Comparison of ENCODE assay signal across 25 cellular contexts in genomic region chr4:53055716-53056413, GRCh38.
DNase-seq lines count a peak whose midpoint lies in the region; ATAC-seq and TF ChIP-seq lines count a peak whose summit lies in the region.
"Had no signal": no experiment of that assay in that cellular context is flagged by ENCODE, and none has a peak within 500 bp of the region (broad histone marks: within the 10 kb centered on the region; RNA-seq: fewer than 3 reads in every experiment).

No MANE protein-coding gene starts in this region.

- no peaks in the 10 kb centered on the region for H4K20me1 ChIP-seq in H9 (ENCODE audit: control insufficient read depth, insufficient read depth, insufficient read length)

- H3K18ac ChIP-seq in H9 (ENCODE audit: insufficient read length, low read depth, low read length), result no peak overlapping the region

- intact Hi-C loops in sciatic nerve (cut with DNase I), result no loop called here

- H3K9me3 ChIP-seq in H9 (ENCODE audit: control insufficient read depth, low read depth, low read length), result no peaks in the 10 kb centered on the region
- H3K9me3 ChIP-seq: adrenal gland, Peyer's patch, psoas muscle had no signal

- no peaks in the 10 kb centered on the region for H3K4me1 ChIP-seq in H9 (ENCODE audit: insufficient read depth, low read length)
- H3K4me1 ChIP-seq: neural progenitor cell, Peyer's patch had no signal

- no peak overlapping the region for H2BK20ac ChIP-seq in H9 (ENCODE audit: low read depth, low read length, poor library complexity, severe bottlenecking)

- no peak overlapping the region for H3K9ac ChIP-seq in H9 (ENCODE audit: extremely low read depth, insufficient read length, low read length)
- H3K9ac ChIP-seq: neural progenitor cell had no signal

- DNase-seq in H9 (no peak), SK-MEL-5 (ENCODE audit: low read depth, low spot score) (peak; percentile 63), fibroblast of gingiva (ENCODE audit: low read depth) (peak; percentile 27), sciatic nerve (ENCODE audit: low spot score) (no peak), H7 (no peak), SIG-M5 treated with dmso at 0.1 percent for 504 hours (lab: John Stamatoyannopoulos, UW; ENCODE audit: unreplicated experiment) (no peak), NCI-H2107 (lab: John Stamatoyannopoulos, UW) (no peak), COR-L47 (lab: John Stamatoyannopoulos, UW) (no peak)
- DNase-seq: activated CD8-positive, alpha-beta memory T cell treated with anti-CD3 and anti-CD28 coated beads for 24 hours; activated naive CD4-positive, alpha-beta T cell; activated T-cell treated with anti-CD3 and anti-CD28 coated beads, Interleukin-2, amount 50 U/mL, for 4 hours; head of caudate nucleus; KG1; kidney glomerular epithelial cell; NCI-H1436; NCI-H510A; Peyer's patch; psoas muscle; SIG-M5; stimulated activated CD4-positive, alpha-beta T cell treated with anti-CD3 and anti-CD28 coated beads, Interleukin-1b, Interleukin-23, amount 100 ng/mL, for 48 hours had no signal

- H4K8ac ChIP-seq in H9 (replicated peaks; ENCODE audit: insufficient read length, low read depth, low read length), result no peak overlapping the region

- no peak overlapping the region for H4K91ac ChIP-seq in H9 (ENCODE audit: insufficient read length, low read depth, low read length)

- no peaks in the 10 kb centered on the region for H3K79me1 ChIP-seq in H9 (ENCODE audit: insufficient read depth, low read depth, low read length, poor library complexity, severe bottlenecking)

- H3K79me2 ChIP-seq in H9 (ENCODE audit: insufficient read depth, low read length), result no peaks in the 10 kb centered on the region

- H3K27me3 ChIP-seq in H9 (ENCODE audit: insufficient read depth, low read length) (no peaks in the 10 kb centered on the region), H7 (ENCODE audit: control insufficient read depth, insufficient read depth, low read length) (no peaks in the 10 kb centered on the region)
- H3K27me3 ChIP-seq: adrenal gland, neural progenitor cell, Peyer's patch had no signal

- H2AFZ ChIP-seq in H9 (ENCODE audit: low read length), result no peak overlapping the region
- H2AFZ ChIP-seq: neural progenitor cell had no signal

- H3K27ac Mint-ChIP-seq in H9, result peak overlapping the region in 2 of 3 experiments; percentile 27 to 89; a peak in 2 of 7 replicates
- H3K27ac Mint-ChIP-seq: neural progenitor cell; T-helper 1 cell treated with Interleukin-12 subunit alpha and Interleukin-12 subunit beta and Interleukin-4 antibody, amounts not matched to agents 30 μg/mL and 1 μg/mL, for 36 hours had no signal

- no peak overlapping the region for H2BK15ac ChIP-seq in H9 (ENCODE audit: low read depth, low read length)

- H3K36me3 Mint-ChIP-seq in H9 (ENCODE audit: insufficient read depth in 1 of 3, low read depth in 3 of 3), result no peaks in the 10 kb centered on the region
- H3K36me3 Mint-ChIP-seq: neural progenitor cell had no signal

- no peak overlapping the region for H3K4me2 ChIP-seq in H9 (ENCODE audit: insufficient read depth, insufficient read length, low read length)
- H3K4me2 ChIP-seq: neural progenitor cell had no signal

- H3K23me2 ChIP-seq in H9 (ENCODE audit: insufficient read length, low read depth, low read length, poor library complexity, severe bottlenecking), result no peaks in the 10 kb centered on the region

- H2BK120ac ChIP-seq in H9 (ENCODE audit: low read depth, low read length, poor library complexity, severe bottlenecking), result no peak overlapping the region

- no peak overlapping the region for H3K4ac ChIP-seq in H9 (ENCODE audit: low read depth, low read length)

- ATAC-seq in sciatic nerve, result peak; percentile 30
- ATAC-seq: activated T-cell treated with anti-CD3 and anti-CD28 coated beads, Interleukin-2, amount 50 U/mL, for 4 hours had no signal

- H3K4me3 ChIP-seq in H7 (ENCODE audit: insufficient read depth, low read depth, low read length), result no peak overlapping the region
- H3K4me3 ChIP-seq: adrenal gland, neural progenitor cell, Peyer's patch, psoas muscle, skin epidermis had no signal

- H3K36me3 ChIP-seq in H7 (replicated peaks; ENCODE audit: control insufficient read depth, insufficient read depth, low read length), result no peaks in the 10 kb centered on the region
- H3K36me3 ChIP-seq: adrenal gland, neural progenitor cell, Peyer's patch had no signal

- H3K56ac ChIP-seq in H9 (ENCODE audit: insufficient read length, low read depth, low read length), result no peak overlapping the region

- H3K27me3 Mint-ChIP-seq in H9 (ENCODE audit: low read depth), result no peaks in the 10 kb centered on the region

- no peak for TF ChIP-seq CTCF in H9 (conservative IDR thresholded peaks at IDR 0.05)

- H2BK5ac ChIP-seq in H9 (ENCODE audit: insufficient read length, low read length), result no peak overlapping the region

- in situ Hi-C loops in SK-MEL-5 (cut with HindIII; ENCODE audit: low pct_unique_long_range_greater_than_20kb, low sequenced_read_pairs), result no loop called here

- no peak overlapping the region for H3K27ac ChIP-seq in H9 (ENCODE audit: insufficient read length, low read depth, low read length)
- H3K27ac ChIP-seq: C4-2B, neural progenitor cell, Peyer's patch, psoas muscle, skin epidermis had no signal

- H3K4me3 Mint-ChIP-seq in H9, result no peak overlapping the region
- H3K4me3 Mint-ChIP-seq: activated T-cell treated with anti-CD3 and anti-CD28 coated beads, Interleukin-2, amount 50 U/mL, for 4 hours; neural progenitor cell; T-helper 1 cell treated with Interleukin-12 subunit alpha and Interleukin-12 subunit beta and Interleukin-4 antibody, amounts not matched to agents 30 μg/mL and 1 μg/mL, for 36 hours had no signal

- H3K14ac ChIP-seq in H9 (ENCODE audit: insufficient read depth, low read length), result no peak overlapping the region

- no peak overlapping the region for H2BK12ac ChIP-seq in H9 (ENCODE audit: insufficient read length, low read depth, low read length)

- H3K23ac ChIP-seq in H9 (ENCODE audit: insufficient read length, low read depth, low read length), result no peak overlapping the region

- no peak overlapping the region for H4K5ac ChIP-seq in H9 (ENCODE audit: insufficient read length, low read depth, low read length)

- WGBS in H9 (ENCODE audit: extremely low coverage, insufficient read length, low lambda C conversion rate), result no CpG with 5 or more reads among the region's 5 CpGs

- H2AK5ac ChIP-seq in H9 (ENCODE audit: insufficient read length, low read length), result no peak overlapping the region

- H3T11ph ChIP-seq in H9 (ENCODE audit: low read length), result no peak overlapping the region

- peaks cover 0 to 4% of the 10 kb centered on the region in 2 experiments; a peak in 2 of 4 replicates for H3K4me1 Mint-ChIP-seq in H9
- H3K4me1 Mint-ChIP-seq: neural progenitor cell had no signal

- H3K9me3 Mint-ChIP-seq in H9, result no peaks in the 10 kb centered on the region
- H3K9me3 Mint-ChIP-seq: neural progenitor cell had no signal

Comparison
In these comparisons a context has a peak if more than half of its experiments do, and no peak if none do; other contexts are left out.
1. DNase-seq: peak in SK-MEL-5 (single experiment) and fibroblast of gingiva (single experiment); none in H9 (single experiment), sciatic nerve (single experiment), H7 (single experiment), SIG-M5 treated with dmso at 0.1 percent for 504 hours (single experiment), NCI-H2107 (single experiment) and COR-L47 (single experiment).